In genomic region chr19:6100284-6100915, GRCh38 we compare ENCODE assay signal across 11 cellular contexts. TPM values are rescaled to one million over a fixed set of nuclear protein-coding genes. Genes with fewer than 3 reads are reported as not detected.
A peak's percentile ranks its signal among the peaks of the same experiment; 100 is the strongest.
DNase-seq lines count a peak whose midpoint lies in the region; ATAC-seq and TF ChIP-seq lines count a peak whose summit lies in the region.
"Had no signal": no experiment of that assay in that cellular context is flagged by ENCODE, and none has a peak within 500 bp of the region (broad histone marks: within the 10 kb centered on the region; RNA-seq: fewer than 3 reads in every experiment).

No MANE protein-coding gene starts in this region.

- H3K4me3 ChIP-seq in left lung (peak overlapping the region in 1 of 2 donors; percentile 19), transverse colon (no peak overlapping the region), SJCRH30 (no peak overlapping the region)

- peak; percentile 8 for ATAC-seq in left lung
- no peak for ATAC-seq in GM21360 (IDR thresholded peaks at IDR 0.05; ENCODE audit: unreplicated experiment)

- no peak for TF ChIP-seq EP300 in transverse colon (IDR thresholded peaks at IDR 0.05; ENCODE audit: low read depth)

- H3K27ac ChIP-seq in left lung (peak overlapping the region; percentile 74 to 96), transverse colon (peak overlapping the region; percentile 45 to 82 (median 75)), SJCRH30 (no peak overlapping the region)
- H3K27ac ChIP-seq: 22Rv1 had no signal

- peak overlapping the region; percentile 69 for H3K4me3 Mint-ChIP-seq in activated T-helper 2 cell treated with anti-CD3 and anti-CD28 coated beads, Interferon-gamma antibody, Interleukin-2, Interleukin-4, amounts not matched to agents 10 μg/mL and 5 μg/mL and 100 μg/mL, durations not matched to agents 14 hours and 24 hours and 36 hours (ENCODE audit: low read depth)

- peaks cover 34 to 62% of the 10 kb centered on the region in 2 donors for H3K4me1 ChIP-seq in left lung
- peaks cover 0 to 57% (median 14%) of the 10 kb centered on the region in 4 donors for H3K4me1 ChIP-seq in transverse colon
- H3K4me1 ChIP-seq in SJCRH30 = no peaks in the 10 kb centered on the region

- H3K27me3 ChIP-seq in left lung (no peaks in the 10 kb centered on the region), transverse colon (no peaks in the 10 kb centered on the region), SJCRH30 (no peaks in the 10 kb centered on the region)

- H3K27ac Mint-ChIP-seq in activated T-helper 2 cell treated with anti-CD3 and anti-CD28 coated beads, Interferon-gamma antibody, Interleukin-2, Interleukin-4, amounts not matched to agents 10 μg/mL and 5 μg/mL and 100 μg/mL, durations not matched to agents 14 hours and 24 hours and 36 hours = peak overlapping the region; percentile 58

- in situ Hi-C loops in transverse colon (cut with MboI; ENCODE audit: low pct_ligation_motif_present in 1 of 4, low pct_unique_long_range_greater_than_20kb in 1 of 4, low sequenced_read_pairs in 3 of 4) = no loop called here

- H3K9me3 ChIP-seq in left lung (no peaks in the 10 kb centered on the region), transverse colon (no peaks in the 10 kb centered on the region), SJCRH30 (replicated peaks) (no peaks in the 10 kb centered on the region)

- peaks cover 8% of the 10 kb centered on the region for H3K36me3 Mint-ChIP-seq in activated T-helper 2 cell treated with anti-CD3 and anti-CD28 coated beads, Interferon-gamma antibody, Interleukin-2, Interleukin-4, amounts not matched to agents 10 μg/mL and 5 μg/mL and 100 μg/mL, durations not matched to agents 14 hours and 24 hours and 36 hours (ENCODE audit: low read depth)

- H3K4me1 Mint-ChIP-seq in activated T-helper 2 cell treated with anti-CD3 and anti-CD28 coated beads, Interferon-gamma antibody, Interleukin-2, Interleukin-4, amounts not matched to agents 10 μg/mL and 5 μg/mL and 100 μg/mL, durations not matched to agents 14 hours and 24 hours and 36 hours (ENCODE audit: low read depth) = peaks cover 12% of the 10 kb centered on the region

- intact Hi-C loops in activated T-helper 2 cell treated with anti-CD3 and anti-CD28 coated beads, Interferon-gamma antibody, Interleukin-2, Interleukin-4, amounts not matched to agents 10 μg/mL and 5 μg/mL and 100 μg/mL, durations not matched to agents 14 hours and 24 hours and 36 hours (cut with micrococcal nuclease) = no loop called here
- intact Hi-C loops in left lung (cut with DNase I) = no loop called here
- intact Hi-C loops in transverse colon (cut with DNase I; ENCODE audit: low total_unique reads) = no loop called here

- H3K9me3 Mint-ChIP-seq in activated T-helper 2 cell treated with anti-CD3 and anti-CD28 coated beads, Interferon-gamma antibody, Interleukin-2, Interleukin-4, amounts not matched to agents 10 μg/mL and 5 μg/mL and 100 μg/mL, durations not matched to agents 14 hours and 24 hours and 36 hours = peaks cover 7% of the 10 kb centered on the region

- POLR2A ChIA-PET in HEK293T (lab: Yijun Ruan, JAX) = interaction anchor here (0.7 to 1.2 kb wide), 2 partner anchors 11 to 17 kb away, joined by 3 to 4 read pairs; no protein-coding TSS in a partner anchor

- TF ChIP-seq POLR2A in transverse colon (IDR thresholded peaks at IDR 0.05) = no peak

- CTCF ChIA-PET in HEK293T (lab: Yijun Ruan, JAX) = no interaction called here

- WGBS in transverse colon (ENCODE audit: low coverage in 1 of 2), 2 donors = 72 to 75% methylated on average over 15 to 16 of the region's 16 CpGs

- no peaks in the 10 kb centered on the region for H3K27me3 Mint-ChIP-seq in activated T-helper 2 cell treated with anti-CD3 and anti-CD28 coated beads, Interferon-gamma antibody, Interleukin-2, Interleukin-4, amounts not matched to agents 10 μg/mL and 5 μg/mL and 100 μg/mL, durations not matched to agents 14 hours and 24 hours and 36 hours (ENCODE audit: low read depth)

- DNase-seq in NCI-H2171 treated with DMSO at 0.1 percent for 48 hours (lab: John Stamatoyannopoulos, UW) = peak; percentile 47
- DNase-seq in NCI-H2171 (lab: John Stamatoyannopoulos, UW) = no peak
- DNase-seq in activated T-helper 2 cell treated with anti-CD3 and anti-CD28 coated beads, Interferon-gamma antibody, Interleukin-2, Interleukin-4, amounts not matched to agents 10 μg/mL and 5 μg/mL and 100 μg/mL, durations not matched to agents 14 hours and 24 hours and 36 hours (ENCODE audit: low spot score) = peak; percentile 15
- DNase-seq in left lung = peak; percentile 55 to 83
- DNase-seq in transverse colon = no peak
- no peak for DNase-seq in SJCRH30
- DNase-seq in HEK293T (ENCODE audit: extremely low spot score) = no peak

- H3K36me3 ChIP-seq in left lung = no peaks in the 10 kb centered on the region
- H3K36me3 ChIP-seq in transverse colon = no peaks in the 10 kb centered on the region
- H3K36me3 ChIP-seq in SJCRH30 = no peaks in the 10 kb centered on the region

- TF ChIP-seq CTCF in left lung (IDR thresholded peaks at IDR 0.05) (no peak), transverse colon (IDR thresholded peaks at IDR 0.05) (no peak)

TF ChIP-seq in HEK293T, 16 proteins besides CTCF, POLR2A, EP300 and RAD21:
- TF ChIP-seq FOXM1 (IDR thresholded peaks at IDR 0.05; ENCODE audit: borderline replicate concordance) = no peak
- no peak for TF ChIP-seq ZNF384 (IDR thresholded peaks at IDR 0.05)
- TF ChIP-seq SP1 (IDR thresholded peaks at IDR 0.05) = no peak
TF ChIP-seq in HEK293T: peak in this region for 0.

RNA-seq across cellular contexts. Expression of gene RFX2, which starts 9.9 kb away (rescaled TPM):
- total RNA-seq in activated T-helper 2 cell treated with anti-CD3 and anti-CD28 coated beads, Interferon-gamma antibody, Interleukin-2, Interleukin-4, amounts not matched to agents 10 μg/mL and 5 μg/mL and 100 μg/mL, durations not matched to agents 14 hours and 24 hours and 36 hours = 8.7 and 12.5 TPM in 2 replicates
- 10 to 100 TPM; 17.0 to 18.8 TPM for total RNA-seq in left lung
- total RNA-seq in transverse colon = 10 to 100 TPM in 2 of 4 donors, 1 to 10 TPM in 2; 6.1 to 57.5 (median 11.8) TPM
- 5.7 and 6.0 TPM in 2 replicates for total RNA-seq in SJCRH30 (2014; rRNA removed; shearing (Covaris generic))

RNA-seq across cellular contexts. Expression of gene ACSBG2, which starts 35.1 kb away (rescaled TPM):
- total RNA-seq in activated T-helper 2 cell treated with anti-CD3 and anti-CD28 coated beads, Interferon-gamma antibody, Interleukin-2, Interleukin-4, amounts not matched to agents 10 μg/mL and 5 μg/mL and 100 μg/mL, durations not matched to agents 14 hours and 24 hours and 36 hours = not detected in 2 replicates
- total RNA-seq in left lung (not detected), transverse colon (not detected)
- not detected in 2 replicates for total RNA-seq in SJCRH30 (2014; rRNA removed; shearing (Covaris generic))
- total RNA-seq: glomerular endothelial cell; T-helper 2 cell treated with Interferon-gamma antibody and Interleukin-4, amounts not matched to agents 100 ng/mL and 5 ng/mL, for 36 hours had no signal

Comparison
In these comparisons a context has a peak if more than half of its experiments do, and no peak if none do; other contexts are left out.
1. DNase-seq: peak in NCI-H2171 treated with DMSO at 0.1 percent for 48 hours (single experiment), activated T-helper 2 cell treated with anti-CD3 and anti-CD28 coated beads, Interferon-gamma antibody, Interleukin-2, Interleukin-4, amounts not matched to agents 10 μg/mL and 5 μg/mL and 100 μg/mL, durations not matched to agents 14 hours and 24 hours and 36 hours (single experiment) and left lung (2 of 2); none in NCI-H2171 (single experiment), transverse colon (single experiment), SJCRH30 (0 of 2) and HEK293T (single experiment).